Comparison of ENCODE assay signal across 27 cellular contexts in the genomic region with DNA sequence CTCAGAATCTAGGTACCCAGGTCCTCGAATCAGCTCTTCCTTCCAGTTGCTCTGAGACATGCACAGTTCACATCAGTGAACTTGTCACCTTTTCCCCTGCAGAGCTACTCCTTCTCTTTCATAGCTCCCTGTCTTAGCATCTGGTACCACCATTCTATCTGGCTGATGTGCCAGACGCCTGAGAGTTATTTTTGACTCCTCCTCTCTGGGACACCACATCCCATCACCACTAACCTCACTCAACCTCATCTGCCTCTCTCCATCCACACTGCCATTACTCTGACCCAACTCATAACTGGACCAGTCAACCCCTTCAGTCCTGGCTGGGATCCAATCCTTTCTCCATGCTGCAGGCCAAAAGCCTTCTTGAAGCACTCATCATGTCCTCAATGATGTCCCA. TPM values are rescaled to one million over a fixed set of nuclear protein-coding genes. Genes with fewer than 3 reads are reported as not detected.
A peak's percentile ranks its signal among the peaks of the same experiment; 100 is the strongest.
DNase-seq lines count a peak whose midpoint lies in the region; ATAC-seq and TF ChIP-seq lines count a peak whose summit lies in the region.
"Had no signal": no experiment of that assay in that cellular context is flagged by ENCODE, and none has a peak within 500 bp of the region (broad histone marks: within the 10 kb centered on the region; RNA-seq: fewer than 3 reads in every experiment).

No MANE protein-coding gene starts in this region.

- peaks cover 13% of the 10 kb centered on the region for H3K9me3 Mint-ChIP-seq in activated naive CD8-positive, alpha-beta T cell treated with anti-CD3 and anti-CD28 coated beads, Interleukin-2, amount 50 U/mL, for 24 hours
- H3K9me3 Mint-ChIP-seq in osteocyte (ENCODE audit: unreplicated experiment) = peaks cover 4% of the 10 kb centered on the region

- intact Hi-C loops in sigmoid colon (cut with DNase I) = no loop called here

- no peaks in the 10 kb centered on the region for H3K27me3 Mint-ChIP-seq in activated naive CD8-positive, alpha-beta T cell treated with anti-CD3 and anti-CD28 coated beads, Interleukin-2, amount 50 U/mL, for 24 hours
- peaks cover 7% of the 10 kb centered on the region for H3K27me3 Mint-ChIP-seq in osteocyte (ENCODE audit: unreplicated experiment)

- no peak for DNase-seq in activated naive CD8-positive, alpha-beta T cell treated with anti-CD3 and anti-CD28 coated beads, Interleukin-2, amount 50 U/mL, for 24 hours
- DNase-seq in osteocyte (ENCODE audit: extremely low spot score, unreplicated experiment) (peak; percentile 40), sigmoid colon (no peak), RKO (ENCODE audit: low spot score) (no peak)
- DNase-seq: C1 segment of cervical spinal cord; CD4-positive, alpha-beta memory T cell; COR-L47; DMS53; GM23248; H9; IMR-90; KG1; MG63; NCI-H1105 treated with DMSO at 0.1 percent for 48 hours; NCI-H2029; NCI-H446; NCI-H524 treated with DMSO at 0.1 percent for 48 hours; NCI-H774; PC-9; Right ventricle myocardium superior; RPMI8226 had no signal

- no peak overlapping the region for H3K27ac ChIP-seq in sigmoid colon
- H3K27ac ChIP-seq: GM23248, PC-9, SJSA1 had no signal

- H3K4me1 Mint-ChIP-seq in activated naive CD8-positive, alpha-beta T cell treated with anti-CD3 and anti-CD28 coated beads, Interleukin-2, amount 50 U/mL, for 24 hours = no peaks in the 10 kb centered on the region
- H3K4me1 Mint-ChIP-seq in osteocyte (ENCODE audit: unreplicated experiment) = peaks cover 5% of the 10 kb centered on the region

- 87% methylated on average over 2 of the region's 2 CpGs for WGBS in sigmoid colon, 2 donors

- no peaks in the 10 kb centered on the region for H3K27me3 ChIP-seq in sigmoid colon
- H3K27me3 ChIP-seq: MG63, SJSA1 had no signal

- H3K36me3 ChIP-seq in sigmoid colon = peaks cover 0 to 3% (median 0%) of the 10 kb centered on the region in 4 donors
- H3K36me3 ChIP-seq: MG63, SJSA1 had no signal

- H3K4me1 ChIP-seq in sigmoid colon = no peaks in the 10 kb centered on the region
- H3K4me1 ChIP-seq: SJSA1 had no signal

- peaks cover 0 to 4% (median 0%) of the 10 kb centered on the region in 4 donors for H3K9me3 ChIP-seq in sigmoid colon
- H3K9me3 ChIP-seq: MG63, SJSA1 had no signal

- no peak for TF ChIP-seq POLR2A in sigmoid colon (IDR thresholded peaks at IDR 0.05)

- H3K4me3 ChIP-seq in sigmoid colon = no peak overlapping the region
- H3K4me3 ChIP-seq: GM23248, MG63, PC-9, SJSA1 had no signal

- peak overlapping the region; percentile 15 for H3K27ac Mint-ChIP-seq in activated naive CD8-positive, alpha-beta T cell treated with anti-CD3 and anti-CD28 coated beads, Interleukin-2, amount 50 U/mL, for 24 hours
- no peak overlapping the region for H3K27ac Mint-ChIP-seq in osteocyte (ENCODE audit: unreplicated experiment)

- no peak overlapping the region for H3K4me3 Mint-ChIP-seq in activated naive CD8-positive, alpha-beta T cell treated with anti-CD3 and anti-CD28 coated beads, Interleukin-2, amount 50 U/mL, for 24 hours
- H3K4me3 Mint-ChIP-seq in osteocyte (ENCODE audit: unreplicated experiment) = no peak overlapping the region
- H3K4me3 Mint-ChIP-seq: CD4-positive, alpha-beta memory T cell; H9 had no signal

- TF ChIP-seq EP300 in sigmoid colon (IDR thresholded peaks at IDR 0.05) = no peak

- H3K36me3 Mint-ChIP-seq in activated naive CD8-positive, alpha-beta T cell treated with anti-CD3 and anti-CD28 coated beads, Interleukin-2, amount 50 U/mL, for 24 hours (ENCODE audit: low read depth) = peaks cover 12% of the 10 kb centered on the region
- H3K36me3 Mint-ChIP-seq in osteocyte (ENCODE audit: unreplicated experiment) = no peaks in the 10 kb centered on the region

- ATAC-seq in GM18502 (IDR thresholded peaks at IDR 0.05; ENCODE audit: poor library complexity, unreplicated experiment) (peak; percentile 58), GM18868 (IDR thresholded peaks at IDR 0.05; ENCODE audit: unreplicated experiment) (peak; percentile 43), GM21786 (IDR thresholded peaks at IDR 0.05; ENCODE audit: unreplicated experiment) (no peak)
- no peak for ATAC-seq in activated naive CD8-positive, alpha-beta T cell treated with anti-CD3 and anti-CD28 coated beads, Interleukin-2, amount 50 U/mL, for 24 hours

- TF ChIP-seq CTCF in osteocyte (IDR thresholded peaks at IDR 0.05) (no peak), sigmoid colon (IDR thresholded peaks at IDR 0.05) (no peak)

RNA-seq across cellular contexts. Expression of gene SLC2A9, which starts 44.5 kb away (rescaled TPM):
- total RNA-seq in osteocyte = 0.31 and 0.43 TPM in 2 replicates
- total RNA-seq in sigmoid colon = 1 to 10 TPM; 3.9 to 6.7 (median 5.8) TPM
- polyA plus RNA-seq in sigmoid colon = 1 to 10 TPM in 1 of 3 donors, under 1 TPM in 1, not detected in 1; 0.92 to 4.8 TPM
- total RNA-seq: A673, G401, SJSA1 had no signal

Comparison
In these comparisons a context has a peak if more than half of its experiments do, and no peak if none do; other contexts are left out.
1. ATAC-seq: peak in GM18502 (single experiment) and GM18868 (single experiment); none in activated naive CD8-positive, alpha-beta T cell treated with anti-CD3 and anti-CD28 coated beads, Interleukin-2, amount 50 U/mL, for 24 hours (single experiment) and GM21786 (single experiment).